ENCODE assay signal across 31 cellular contexts in the genomic region with DNA sequence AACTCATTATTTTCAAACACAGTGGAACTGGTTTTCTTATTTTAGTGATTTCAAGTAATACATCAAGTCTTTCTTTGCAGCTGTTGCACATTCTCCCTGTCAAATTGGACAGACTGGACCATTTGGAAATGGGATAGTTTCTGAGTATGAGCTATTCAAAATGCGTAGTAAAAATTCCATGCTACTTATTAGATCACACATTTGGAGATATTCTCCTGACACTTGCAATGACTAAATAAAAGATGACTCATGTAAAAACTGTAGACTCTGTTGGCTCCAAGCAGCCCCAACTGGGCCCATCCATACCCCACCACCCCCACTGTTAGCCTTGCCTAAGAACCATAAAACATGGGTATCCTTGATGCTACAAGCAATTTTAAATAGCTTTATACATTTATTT. TPM values are rescaled to one million over a fixed set of nuclear protein-coding genes. Genes with fewer than 3 reads are reported as not detected.
A peak's percentile ranks its signal among the peaks of the same experiment; 100 is the strongest.
DNase-seq lines count a peak whose midpoint lies in the region; ATAC-seq and TF ChIP-seq lines count a peak whose summit lies in the region.
"Had no signal": no experiment of that assay in that cellular context is flagged by ENCODE, and none has a peak within 500 bp of the region (broad histone marks: within the 10 kb centered on the region; RNA-seq: fewer than 3 reads in every experiment).

No MANE protein-coding gene starts in this region.

- H3K27ac ChIP-seq in cardiac muscle cell: peak overlapping the region; percentile 77
- H3K27ac ChIP-seq: BLaER1 treated with 17β-estradiol and CSF1 and Interleukin-3, amounts not matched to agents 10 nM and 100 nM; breast epithelium; coronary artery; gastrocnemius medialis; left lung; tibial nerve had no signal

- peak in 1 of 2 donors; percentile 48 for DNase-seq in cardiac muscle cell (ENCODE audit: low read depth in 1 of 2, low spot score in 1 of 2)
- DNase-seq in cardiac septum (ENCODE audit: low spot score): no peak
- peak; percentile 18 for DNase-seq in RPMI7951 (ENCODE audit: low read depth)
- DNase-seq in fibroblast of the aortic adventitia (ENCODE audit: low read depth): peak; percentile 67
- DNase-seq in COLO668 (lab: John Stamatoyannopoulos, UW; ENCODE audit: unreplicated experiment): no peak
- DNase-seq in KG1 (lab: John Stamatoyannopoulos, UW): no peak
- DNase-seq: activated CD4-positive, alpha-beta T cell treated with anti-CD3 and anti-CD28 coated beads, Interleukin-2, amount 50 U/mL, for 4 hours; activated naive CD4-positive, alpha-beta T cell treated with anti-CD3 and anti-CD28 coated beads for 36 hours; activated T-cell treated with anti-CD3 and anti-CD28 coated beads, Interleukin-2, amount 50 U/mL, for 72 hours; Caco-2; effector memory CD8-positive, alpha-beta T cell; gastrocnemius medialis; hippocampal formation; immature natural killer cell; left lung; naive thymus-derived CD8-positive, alpha-beta T cell; NCI-H1105; NCI-H1930; NCI-H526; NK-92 treated with Interleukin-12 subunit alpha and Interleukin-12 subunit beta, amount 100 ng/mL, for 24 hours; occipital lobe; PC-3; small intestine; stimulated activated CD4-positive, alpha-beta T cell treated with anti-CD3 and anti-CD28 coated beads, Interleukin-1b, Interleukin-23, amount 100 ng/mL, for 48 hours had no signal

- no peaks in the 10 kb centered on the region for H3K27me3 ChIP-seq in cardiac muscle cell
- H3K27me3 ChIP-seq: BLaER1 treated with 17β-estradiol and CSF1 and Interleukin-3, amounts not matched to agents 10 nM and 100 nM; breast epithelium; gastrocnemius medialis; left lung; tibial nerve had no signal

- intact Hi-C loops in cardiac septum (cut with DNase I): no loop called here

- no peak for ATAC-seq in HG03460 (IDR thresholded peaks at IDR 0.05; ENCODE audit: unreplicated experiment)
- no peak for ATAC-seq in HG02571 (IDR thresholded peaks at IDR 0.05; ENCODE audit: unreplicated experiment)
- ATAC-seq: activated T-cell treated with anti-CD3 and anti-CD28 coated beads, Interleukin-2, amount 50 U/mL, for 72 hours; effector memory CD8-positive, alpha-beta T cell; gastrocnemius medialis; naive thymus-derived CD8-positive, alpha-beta T cell; PC-3; WTC11 had no signal

- no peaks in the 10 kb centered on the region for H3K36me3 ChIP-seq in cardiac muscle cell
- H3K36me3 ChIP-seq: BLaER1 treated with 17β-estradiol and CSF1 and Interleukin-3, amounts not matched to agents 10 nM and 100 nM; breast epithelium; gastrocnemius medialis; left lung; tibial nerve had no signal

- TF ChIP-seq CTCF in cardiac muscle cell (IDR thresholded peaks at IDR 0.05; ENCODE audit: low read depth, low read length) (no peak), fibroblast of the aortic adventitia (IDR thresholded peaks at IDR 0.05; ENCODE audit: insufficient read depth, low read length) (no peak)

- H3K4me1 ChIP-seq in cardiac muscle cell (ENCODE audit: low read depth): peaks cover 30% of the 10 kb centered on the region
- H3K4me1 ChIP-seq: BLaER1 treated with 17β-estradiol and CSF1 and Interleukin-3, amounts not matched to agents 10 nM and 100 nM; breast epithelium; Caco-2; gastrocnemius medialis; left lung had no signal

- H3K9me3 ChIP-seq in cardiac muscle cell (ENCODE audit: low read depth): no peaks in the 10 kb centered on the region
- H3K9me3 ChIP-seq: BLaER1 treated with 17β-estradiol and CSF1 and Interleukin-3, amounts not matched to agents 10 nM and 100 nM; breast epithelium; gastrocnemius medialis; left lung; tibial nerve had no signal

- H3K4me3 ChIP-seq in cardiac muscle cell: no peak overlapping the region
- H3K4me3 ChIP-seq in fibroblast of the aortic adventitia (ENCODE audit: low read depth, low read length): no peak overlapping the region
- H3K4me3 ChIP-seq: BLaER1 treated with 17β-estradiol and CSF1 and Interleukin-3, amounts not matched to agents 10 nM and 100 nM; breast epithelium; coronary artery; gastrocnemius medialis; left lung; tibial nerve had no signal

RNA-seq across cellular contexts. Expression of gene BICC1, which starts 25.9 kb away (rescaled TPM):
- 11.3 and 13.2 TPM in 2 replicates for total RNA-seq in cardiac muscle cell
- 6.4 and 7.2 TPM in 2 replicates for polyA plus RNA-seq in cardiac muscle cell
- total RNA-seq in cardiac septum: 6.4 TPM
- total RNA-seq in RPMI7951 (2014; rRNA removed; shearing (Covaris generic)): 28.3 and 37.6 TPM in 2 replicates
- total RNA-seq in fibroblast of the aortic adventitia (ENCODE audit: low replicate concordance): 123 and 177 TPM in 2 replicates
- total RNA-seq: activated naive CD4-positive, alpha-beta T cell treated with anti-CD3 and anti-CD28 coated beads for 36 hours; activated T-cell treated with anti-CD3 and anti-CD28 coated beads, Interleukin-2, amount 50 U/mL, for 72 hours; naive thymus-derived CD8-positive, alpha-beta T cell had no signal
- polyA plus RNA-seq: naive thymus-derived CD8-positive, alpha-beta T cell had no signal

Comparison
In these comparisons a context has a peak if more than half of its experiments do, and no peak if none do; other contexts are left out.
1. DNase-seq: peak in RPMI7951 (single experiment) and fibroblast of the aortic adventitia (single experiment); none in cardiac septum (single experiment), COLO668 (single experiment) and KG1 (single experiment).